8 cellular contexts compared by ENCODE assay signal in genomic region chr10:102635377-102635776, GRCh38. TPM values are rescaled to one million over a fixed set of nuclear protein-coding genes. Genes with fewer than 3 reads are reported as not detected.
DNase-seq lines count a peak whose midpoint lies in the region; ATAC-seq and TF ChIP-seq lines count a peak whose summit lies in the region.

No MANE protein-coding gene starts in this region.

- H3K27me3 Mint-ChIP-seq in T-helper 1 cell treated with Interleukin-12 subunit alpha and Interleukin-12 subunit beta and Interleukin-4 antibody, amounts not matched to agents 30 μg/mL and 1 μg/mL, for 36 hours (ENCODE audit: low read depth): no peaks in the 10 kb centered on the region

- peak overlapping the region; percentile 55 for H3K27ac Mint-ChIP-seq in T-helper 1 cell treated with Interleukin-12 subunit alpha and Interleukin-12 subunit beta and Interleukin-4 antibody, amounts not matched to agents 30 μg/mL and 1 μg/mL, for 36 hours

- no peak for TF ChIP-seq CTCF in cardiac muscle cell (IDR thresholded peaks at IDR 0.05; ENCODE audit: low read depth, low read length)
- no peak for TF ChIP-seq CTCF in upper lobe of right lung (IDR thresholded peaks at IDR 0.05)

- peaks cover 39% of the 10 kb centered on the region for H3K4me1 ChIP-seq in cardiac muscle cell (ENCODE audit: low read depth)
- peaks cover 37% of the 10 kb centered on the region for H3K4me1 ChIP-seq in upper lobe of right lung

- intact Hi-C loops in left cardiac atrium (cut with DNase I): no loop called here
- intact Hi-C loops in upper lobe of right lung (cut with DNase I): no loop called here

- no peaks in the 10 kb centered on the region for H3K36me3 ChIP-seq in cardiac muscle cell
- H3K36me3 ChIP-seq in upper lobe of right lung: peaks cover 2% of the 10 kb centered on the region

- H3K9me3 Mint-ChIP-seq in T-helper 1 cell treated with Interleukin-12 subunit alpha and Interleukin-12 subunit beta and Interleukin-4 antibody, amounts not matched to agents 30 μg/mL and 1 μg/mL, for 36 hours: no peaks in the 10 kb centered on the region

- no peak for ATAC-seq in left cardiac atrium
- peak; percentile 28 for ATAC-seq in upper lobe of right lung
- no peak for ATAC-seq in GM21619 (IDR thresholded peaks at IDR 0.05; ENCODE audit: unreplicated experiment)

- H3K4me3 Mint-ChIP-seq in T-helper 1 cell treated with Interleukin-12 subunit alpha and Interleukin-12 subunit beta and Interleukin-4 antibody, amounts not matched to agents 30 μg/mL and 1 μg/mL, for 36 hours: no peak overlapping the region

- no peak for DNase-seq in cardiac muscle cell (ENCODE audit: low read depth in 1 of 2, low spot score in 1 of 2)
- DNase-seq in left cardiac atrium: no peak
- DNase-seq in germinal center (ENCODE audit: low spot score): peak; percentile 26
- DNase-seq in upper lobe of right lung: no peak
- no peak for DNase-seq in hepatic stellate cell (ENCODE audit: low spot score)
- DNase-seq in dedifferentiated amniotic fluid mesenchymal stem cell (ENCODE audit: extremely low spot score): no peak

- H3K27me3 ChIP-seq in cardiac muscle cell (no peaks in the 10 kb centered on the region), upper lobe of right lung (no peaks in the 10 kb centered on the region)

- H3K4me3 ChIP-seq in cardiac muscle cell (no peak overlapping the region), upper lobe of right lung (no peak overlapping the region)

- H3K9me3 ChIP-seq in cardiac muscle cell (ENCODE audit: low read depth): no peaks in the 10 kb centered on the region
- H3K9me3 ChIP-seq in upper lobe of right lung: no peaks in the 10 kb centered on the region

- H3K4me1 Mint-ChIP-seq in T-helper 1 cell treated with Interleukin-12 subunit alpha and Interleukin-12 subunit beta and Interleukin-4 antibody, amounts not matched to agents 30 μg/mL and 1 μg/mL, for 36 hours (ENCODE audit: low read depth): peaks cover 38% of the 10 kb centered on the region

- peak overlapping the region; percentile 94 for H3K27ac ChIP-seq in cardiac muscle cell
- peak overlapping the region; percentile 24 for H3K27ac ChIP-seq in upper lobe of right lung

- H3K36me3 Mint-ChIP-seq in T-helper 1 cell treated with Interleukin-12 subunit alpha and Interleukin-12 subunit beta and Interleukin-4 antibody, amounts not matched to agents 30 μg/mL and 1 μg/mL, for 36 hours (ENCODE audit: low read depth): no peaks in the 10 kb centered on the region

RNA-seq across cellular contexts. Expression of gene TRIM8, which starts 8.9 kb away (rescaled TPM):
- 100 and 130 TPM in 2 replicates for total RNA-seq in cardiac muscle cell
- 59.8 and 65.6 TPM in 2 replicates for polyA plus RNA-seq in cardiac muscle cell
- total RNA-seq in left cardiac atrium: 100 to 1,000 TPM; 104 to 108 TPM
- total RNA-seq in upper lobe of right lung: 146 TPM
